In genomic region chrX:118345401-118346257, GRCh38 we compare ENCODE assay signal across 8 cellular contexts. TPM values are rescaled to one million over a fixed set of nuclear protein-coding genes. Genes with fewer than 3 reads are reported as not detected.
DNase-seq lines count a peak whose midpoint lies in the region; ATAC-seq and FAIRE-seq lines count a peak whose summit lies in the region.

TSS of gene WDR44 (plus strand) at chrX:118346106. CDS start at chrX:118346504, 398 bp downstream.

- H3K27me3 ChIP-seq in muscle layer of duodenum (ENCODE audit: low read depth, low read length) = no peaks in the 10 kb centered on the region

- H3K9me3 Mint-ChIP-seq in activated T-cell treated with anti-CD3 and anti-CD28 coated beads, Interleukin-2, amount 50 U/mL, for 72 hours = no peaks in the 10 kb centered on the region

- H3K9me3 ChIP-seq in KOPT-K1 (ENCODE audit: insufficient read depth, low read length, poor library complexity, severe bottlenecking) (no peaks in the 10 kb centered on the region), muscle layer of duodenum (ENCODE audit: control insufficient read depth in 1 of 2, low read length in 2 of 2) (no peaks in the 10 kb centered on the region)

- DNase-seq in DMS79 (lab: John Stamatoyannopoulos, UW) (peak; percentile 76), RCC 7860 (ENCODE audit: low spot score) (peak; percentile 87)
- DNase-seq in activated T-cell treated with anti-CD3 and anti-CD28 coated beads, Interleukin-2, amount 50 U/mL, for 72 hours = peak; percentile 91 to 93
- peak; percentile 88 to 90 for DNase-seq in stimulated activated CD8-positive, alpha-beta memory T cell treated with anti-CD3 and anti-CD28 coated beads, Interleukin-7, amount 100 ng/mL, for 4 hours (ENCODE audit: low read depth in 2 of 2)

- H3K36me3 ChIP-seq in KOPT-K1 (ENCODE audit: insufficient read depth, low read length) (no peaks in the 10 kb centered on the region), muscle layer of duodenum (ENCODE audit: control insufficient read depth in 1 of 2, insufficient read depth in 2 of 2, low read length in 2 of 2) (peaks cover 0 to 9% of the 10 kb centered on the region in 2 donors)

- H3K4me1 ChIP-seq in muscle layer of duodenum (ENCODE audit: control insufficient read depth in 1 of 2, insufficient read depth in 2 of 2, low read length in 2 of 2) = peaks cover 0 to 7% of the 10 kb centered on the region in 2 donors

- peak within 1 kb of the TSS; percentile 98 to 100 for H3K4me3 Mint-ChIP-seq in activated T-cell treated with anti-CD3 and anti-CD28 coated beads, Interleukin-2, amount 50 U/mL, for 72 hours

- peak within 1 kb of the TSS; percentile 99 for H3K27ac Mint-ChIP-seq in activated T-cell treated with anti-CD3 and anti-CD28 coated beads, Interleukin-2, amount 50 U/mL, for 72 hours

- H3K27me3 Mint-ChIP-seq in activated T-cell treated with anti-CD3 and anti-CD28 coated beads, Interleukin-2, amount 50 U/mL, for 72 hours (ENCODE audit: low read depth) = no peaks in the 10 kb centered on the region

- H3K4me1 Mint-ChIP-seq in activated T-cell treated with anti-CD3 and anti-CD28 coated beads, Interleukin-2, amount 50 U/mL, for 72 hours (ENCODE audit: low read depth) = peaks cover 32% of the 10 kb centered on the region

- no peaks in the 10 kb centered on the region for H3K36me3 Mint-ChIP-seq in activated T-cell treated with anti-CD3 and anti-CD28 coated beads, Interleukin-2, amount 50 U/mL, for 72 hours (ENCODE audit: insufficient read depth in 2 of 2)

- peak; percentile 92 for FAIRE-seq in RCC 7860 (lab: Jason Lieb, UNC)

- ATAC-seq in GM21786 (IDR thresholded peaks at IDR 0.05; ENCODE audit: unreplicated experiment) = peak; percentile 83
- peak; percentile 94 to 95 for ATAC-seq in activated T-cell treated with anti-CD3 and anti-CD28 coated beads, Interleukin-2, amount 50 U/mL, for 72 hours (replicated peaks in 1 of 2)
- peak; percentile 99 for ATAC-seq in esophagus mucosa

- H3K4me3 ChIP-seq in muscle layer of duodenum (ENCODE audit: low read depth in 1 of 2, low read length in 2 of 2) = peak within 1 kb of the TSS; percentile 75 to 91

- H3K27ac ChIP-seq in KOPT-K1 (ENCODE audit: low read depth, low read length, poor library complexity, severe bottlenecking) (peak within 1 kb of the TSS; percentile 79), muscle layer of duodenum (ENCODE audit: low read length) (peak within 1 kb of the TSS; percentile 94)

RNA-seq across cellular contexts. Expression of gene WDR44, which starts in this region (rescaled TPM):
- 10 to 100 TPM; 12.2 to 12.4 TPM for total RNA-seq in activated T-cell treated with anti-CD3 and anti-CD28 coated beads, Interleukin-2, amount 50 U/mL, for 72 hours
- total RNA-seq in esophagus mucosa = 12.0 TPM

Comparison
In these comparisons a context has a peak if more than half of its experiments do, and no peak if none do; other contexts are left out.
1. Peak in every context shown above with its lines: DNase-seq, ATAC-seq, H3K4me3 ChIP-seq and H3K27ac ChIP-seq.